In the genomic region with DNA sequence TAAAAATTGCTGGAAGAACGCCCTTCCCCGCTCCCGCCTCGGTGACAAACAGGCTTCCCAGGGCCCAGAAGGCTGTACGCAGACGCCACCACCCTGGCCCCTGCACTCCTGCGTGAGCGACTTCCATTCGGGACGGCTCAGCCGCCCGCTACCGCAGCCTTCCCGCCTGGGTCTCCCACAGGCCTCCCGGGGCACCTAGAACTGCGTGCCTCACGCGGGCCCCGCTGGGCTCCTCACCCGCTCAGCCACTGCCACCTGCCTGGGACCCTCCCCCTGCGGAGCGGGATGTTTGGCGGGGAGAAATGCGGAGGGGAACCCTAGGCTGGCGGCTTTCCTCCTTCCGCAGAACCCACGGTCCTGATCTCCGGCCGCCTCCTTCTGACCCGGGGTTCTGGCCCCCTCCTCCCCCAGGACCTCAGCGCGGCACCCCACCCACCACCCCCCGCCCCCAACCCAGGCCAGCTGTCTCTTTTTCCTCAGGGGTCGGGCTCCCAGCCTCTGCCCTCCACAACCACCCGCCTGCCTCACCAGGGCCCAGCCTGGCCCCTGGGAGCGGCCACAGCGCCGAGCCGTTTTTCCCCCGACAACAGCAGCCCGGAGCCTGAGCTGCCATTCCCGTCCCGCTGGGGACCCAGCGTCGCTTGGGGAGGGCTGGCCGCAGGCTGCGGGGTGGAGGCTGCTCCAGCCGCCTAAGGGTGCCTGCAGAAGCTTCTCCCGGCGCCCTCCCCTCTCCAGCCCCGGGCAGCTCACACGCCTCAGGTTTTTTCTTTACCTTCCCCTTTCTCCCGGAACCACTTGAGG, we compare ENCODE assay signal across 8 cellular contexts. TPM values are rescaled to one million over a fixed set of nuclear protein-coding genes. Genes with fewer than 3 reads are reported as not detected.
DNase-seq lines count a peak whose midpoint lies in the region; ATAC-seq, FAIRE-seq and TF ChIP-seq lines count a peak whose summit lies in the region.

No MANE protein-coding gene starts in this region.

- no peaks in the 10 kb centered on the region for H3K79me2 ChIP-seq in K562 (ENCODE audit: control insufficient read depth, insufficient read depth, low read length)

- H4K20me1 ChIP-seq in K562 (replicated peaks; ENCODE audit: control insufficient read depth, insufficient read depth, low read length) = no peaks in the 10 kb centered on the region

- no peak for TF ChIP-seq POLR2A in K562 (conservative IDR thresholded peaks at IDR 0.05)

- no peak overlapping the region for H3K9ac ChIP-seq in K562 (ENCODE audit: insufficient read depth in 1 of 2, low read depth in 2 of 2, low read length in 2 of 2)
- peak overlapping the region; percentile 68 for H3K9ac ChIP-seq in rectal smooth muscle tissue (ENCODE audit: low read length)

- peak; percentile 82 for DNase-seq in GM03348 (ENCODE audit: low spot score)
- DNase-seq in NCI-H526 treated with DMSO at 0.1 percent for 48 hours (lab: John Stamatoyannopoulos, UW) = peak; percentile 34
- no peak for DNase-seq in K562 (ENCODE audit: extremely low read depth in 1 of 4, low spot score in 3 of 4)
- DNase-seq in iPS DF 6.9 (ENCODE audit: low read depth, low spot score) = no peak
- no peak for DNase-seq in A172 (ENCODE audit: low spot score)
- DNase-seq in NOMO-1 (lab: John Stamatoyannopoulos, UW; ENCODE audit: unreplicated experiment in 2 of 2) = no peak

- no peaks in the 10 kb centered on the region for H3K9me3 ChIP-seq in K562 (replicated peaks; ENCODE audit: control insufficient read depth, insufficient read depth, low read depth, low read length)
- H3K9me3 ChIP-seq in iPS DF 6.9 (ENCODE audit: control insufficient read depth, insufficient read depth, low read length) = no peaks in the 10 kb centered on the region

- CTCF ChIA-PET in K562 (lab: Yijun Ruan, JAX; ENCODE audit: low intra/inter-chr PET ratio) = no interaction called here

- no peak overlapping the region for H3K4me3 ChIP-seq in K562
- H3K4me3 ChIP-seq in iPS DF 6.9 (ENCODE audit: low read length) = peak overlapping the region; percentile 68
- peak overlapping the region; percentile 81 for H3K4me3 ChIP-seq in rectal smooth muscle tissue (ENCODE audit: low read length)

- TF ChIP-seq RAD21 in K562 (CRISPR knock-in tag; conservative IDR thresholded peaks at IDR 0.05 in 1 of 2, IDR thresholded peaks at IDR 0.05 in 1 of 2) = no peak

- no peak for TF ChIP-seq EP300 in K562 (IDR thresholded peaks at IDR 0.05; ENCODE audit: low read length)

- H3K27ac ChIP-seq in K562 (ENCODE audit: extremely low read depth, low read depth, low read length) (no peak overlapping the region), iPS DF 6.9 (ENCODE audit: low read length) (no peak overlapping the region), rectal smooth muscle tissue (ENCODE audit: low read depth, low read length) (peak overlapping the region; percentile 75)

- ATAC-seq in K562 (no peak), GM18520 (IDR thresholded peaks at IDR 0.05; ENCODE audit: unreplicated experiment) (no peak)

- BruUV-seq in K562 (replicated peaks; lab: Mats Ljungman, UMichigan) = no TSS peak

- H3K4me1 ChIP-seq in K562 (replicated peaks in 1 of 2; ENCODE audit: control insufficient read depth in 2 of 2, insufficient read depth in 2 of 2, low read length in 2 of 2) = no peaks in the 10 kb centered on the region
- no peaks in the 10 kb centered on the region for H3K4me1 ChIP-seq in iPS DF 6.9 (ENCODE audit: control insufficient read depth, insufficient read depth, low read length)
- no peaks in the 10 kb centered on the region for H3K4me1 ChIP-seq in rectal smooth muscle tissue (ENCODE audit: control insufficient read depth, insufficient read depth, low read length)

- POLR2A ChIA-PET in K562 (lab: Yijun Ruan, JAX) = no interaction called here

- no peaks in the 10 kb centered on the region for H3K9me1 ChIP-seq in K562 (ENCODE audit: control insufficient read depth, insufficient read depth, low read length)

- FAIRE-seq in K562 (lab: Jason Lieb, UNC) = no peak

- intact Hi-C loops in K562 (cut with micrococcal nuclease) = no loop called here

- H3K36me3 ChIP-seq in K562 (ENCODE audit: control insufficient read depth, insufficient read depth, low read length) (no peaks in the 10 kb centered on the region), iPS DF 6.9 (ENCODE audit: control insufficient read depth, insufficient read depth, low read length) (no peaks in the 10 kb centered on the region), rectal smooth muscle tissue (ENCODE audit: control insufficient read depth, insufficient read depth, low read length) (no peaks in the 10 kb centered on the region)

- no peaks in the 10 kb centered on the region for H3K27me3 ChIP-seq in K562 (ENCODE audit: control insufficient read depth in 2 of 2, insufficient read depth in 2 of 2, low read length in 2 of 2)
- H3K27me3 ChIP-seq in iPS DF 6.9 (ENCODE audit: control insufficient read depth, insufficient read depth, low read length) = no peaks in the 10 kb centered on the region
- H3K27me3 ChIP-seq in rectal smooth muscle tissue (ENCODE audit: control insufficient read depth, insufficient read depth, low read length) = no peaks in the 10 kb centered on the region

- no CpG with 5 or more reads among the region's 53 CpGs for WGBS in K562 (ENCODE audit: insufficient coverage, low coverage, missing lambda C conversion rate)
- no CpG with 5 or more reads among the region's 53 CpGs for WGBS in iPS DF 6.9 (ENCODE audit: insufficient coverage, insufficient read length)

- no peak overlapping the region for H3K4me2 ChIP-seq in K562 (ENCODE audit: insufficient read depth, low read length)

- H2AFZ ChIP-seq in K562 (ENCODE audit: low read depth, low read length) = no peak overlapping the region

- in situ Hi-C loops in K562 (cut with MboI) = no loop called here

- TF ChIP-seq CTCF in K562 (IDR thresholded peaks at IDR 0.05 in 2 of 3, conservative IDR thresholded peaks at IDR 0.05 in 1 of 3; ENCODE audit: insufficient read depth in 2 of 3, low read depth in 1 of 3, low read length in 3 of 3) = no peak

TF ChIP-seq in K562, 482 proteins besides CTCF, POLR2A, EP300 and RAD21:
- TF ChIP-seq HMG20B (CRISPR knock-in tag; IDR thresholded peaks at IDR 0.05) = no peak
- TF ChIP-seq, protein P1, sequence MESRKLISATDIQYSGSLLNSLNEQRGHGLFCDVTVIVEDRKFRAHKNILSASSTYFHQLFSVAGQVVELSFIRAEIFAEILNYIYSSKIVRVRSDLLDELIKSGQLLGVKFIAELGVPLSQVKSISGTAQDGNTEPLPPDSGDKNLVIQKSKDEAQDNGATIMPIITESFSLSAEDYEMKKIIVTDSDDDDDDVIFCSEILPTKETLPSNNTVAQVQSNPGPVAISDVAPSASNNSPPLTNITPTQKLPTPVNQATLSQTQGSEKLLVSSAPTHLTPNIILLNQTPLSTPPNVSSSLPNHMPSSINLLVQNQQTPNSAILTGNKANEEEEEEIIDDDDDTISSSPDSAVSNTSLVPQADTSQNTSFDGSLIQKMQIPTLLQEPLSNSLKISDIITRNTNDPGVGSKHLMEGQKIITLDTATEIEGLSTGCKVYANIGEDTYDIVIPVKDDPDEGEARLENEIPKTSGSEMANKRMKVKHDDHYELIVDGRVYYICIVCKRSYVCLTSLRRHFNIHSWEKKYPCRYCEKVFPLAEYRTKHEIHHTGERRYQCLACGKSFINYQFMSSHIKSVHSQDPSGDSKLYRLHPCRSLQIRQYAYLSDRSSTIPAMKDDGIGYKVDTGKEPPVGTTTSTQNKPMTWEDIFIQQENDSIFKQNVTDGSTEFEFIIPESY (CRISPR knock-in tag; IDR thresholded peaks at IDR 0.05) = peak; percentile 41; the same call in 1 of the 2 replicates
TF ChIP-seq in K562: peak in this region for 1.

RNA-seq across cellular contexts. Expression of a gene that starts 27.6 kb away (rescaled TPM):
- total RNA-seq in K562 (2011; cell fraction: chromatin; rRNA removed; ENCODE audit: low replicate concordance) = 37.7 and 69.3 TPM in 2 replicates
- total RNA-seq in K562 (2011; cell fraction: nucleolus; rRNA removed) = 15.8 and 20.3 TPM in 2 replicates
- 35.5 and 61.5 TPM in 2 replicates for total RNA-seq in K562 (2011; cell fraction: nucleoplasm; rRNA removed)
- total RNA-seq in K562 (2014; rRNA removed) = 35.7 and 46.8 TPM in 2 replicates
- total RNA-seq in K562 (2014; rRNA removed; fragmentation: Illumina TruSeq; extraction: Trizol) = 58.7 and 61.4 TPM in 2 replicates
- total RNA-seq in K562 (2015; rRNA removed; fragmentation: Illumina TruSeq; extraction: Trizol) = 72.8 and 74.4 TPM in 2 replicates
- 131 and 140 TPM in 2 replicates for total RNA-seq in K562 (2021)
- polyA plus RNA-seq in K562 (2011; rRNA removed) = 151 and 204 TPM in 2 replicates
- polyA plus RNA-seq in K562 (2011; cell fraction: cytosol; rRNA removed) = 130 and 165 TPM in 2 replicates
- polyA plus RNA-seq in K562 (2011; cell fraction: nucleus; rRNA removed) = 24.8 and 31.5 TPM in 2 replicates
- polyA plus RNA-seq in K562 (2012) = 140 and 180 TPM in 2 replicates
- polyA plus RNA-seq in K562 (2014; fragmentation: Illumina TruSeq; extraction: Trizol) = 169 and 200 TPM in 2 replicates
- polyA plus RNA-seq in K562 (2014; fragmentation: Nextera tagmentation; extraction: Ambion mirVana) = 10 to 100 TPM; 30.9 to 36.1 TPM
- polyA plus RNA-seq in K562 (2014; rRNA removed) = 131 and 138 TPM in 2 replicates
- 94.5 and 123 TPM in 2 replicates for polyA minus RNA-seq in K562 (2011; rRNA and poly(A)+ RNA removed)
- polyA minus RNA-seq in K562 (2011; cell fraction: cytosol; rRNA and poly(A)+ RNA removed) = 78.5 and 84.5 TPM in 2 replicates
- 9.7 and 13.7 TPM in 2 replicates for polyA minus RNA-seq in K562 (2011; cell fraction: nucleus; rRNA and poly(A)+ RNA removed)
- 70.8 and 76.2 TPM in 2 replicates for total RNA-seq in A172 (2014; rRNA removed; shearing (Covaris generic))

RNA-seq across cellular contexts. Expression of a gene that starts 47.8 kb away (rescaled TPM):
- total RNA-seq in K562 (2011; cell fraction: chromatin; rRNA removed; ENCODE audit: low replicate concordance) = 307 and 408 TPM in 2 replicates
- total RNA-seq in K562 (2011; cell fraction: nucleolus; rRNA removed) = 556 and 558 TPM in 2 replicates
- total RNA-seq in K562 (2011; cell fraction: nucleoplasm; rRNA removed) = 513 and 556 TPM in 2 replicates
- total RNA-seq in K562 (2014; rRNA removed) = 178 and 259 TPM in 2 replicates
- total RNA-seq in K562 (2014; rRNA removed; fragmentation: Illumina TruSeq; extraction: Trizol) = 145 and 148 TPM in 2 replicates
- total RNA-seq in K562 (2015; rRNA removed; fragmentation: Illumina TruSeq; extraction: Trizol) = 177 and 181 TPM in 2 replicates
- 145 and 157 TPM in 2 replicates for total RNA-seq in K562 (2021)
- polyA plus RNA-seq in K562 (2011; rRNA removed) = 276 and 300 TPM in 2 replicates
- 176 and 214 TPM in 2 replicates for polyA plus RNA-seq in K562 (2011; cell fraction: cytosol; rRNA removed)
- 75.2 and 102 TPM in 2 replicates for polyA plus RNA-seq in K562 (2011; cell fraction: nucleus; rRNA removed)
- 132 and 168 TPM in 2 replicates for polyA plus RNA-seq in K562 (2012)
- 149 and 168 TPM in 2 replicates for polyA plus RNA-seq in K562 (2014; fragmentation: Illumina TruSeq; extraction: Trizol)
- 10 to 100 TPM; 39.5 to 58.4 TPM for polyA plus RNA-seq in K562 (2014; fragmentation: Nextera tagmentation; extraction: Ambion mirVana)
- 130 and 155 TPM in 2 replicates for polyA plus RNA-seq in K562 (2014; rRNA removed)
- polyA minus RNA-seq in K562 (2011; rRNA and poly(A)+ RNA removed) = 336 and 376 TPM in 2 replicates
- polyA minus RNA-seq in K562 (2011; cell fraction: cytosol; rRNA and poly(A)+ RNA removed) = 146 and 148 TPM in 2 replicates
- 41.9 and 66.5 TPM in 2 replicates for polyA minus RNA-seq in K562 (2011; cell fraction: nucleus; rRNA and poly(A)+ RNA removed)
- 407 and 425 TPM in 2 replicates for total RNA-seq in A172 (2014; rRNA removed; shearing (Covaris generic))

Comparison
In these comparisons a context has a peak if more than half of its experiments do, and no peak if none do; other contexts are left out.
1. DNase-seq: peak in GM03348 (single experiment) and NCI-H526 treated with DMSO at 0.1 percent for 48 hours (single experiment); none in K562 (0 of 4), iPS DF 6.9 (single experiment), A172 (single experiment) and NOMO-1 (0 of 2).